8 cellular contexts compared by ENCODE assay signal in genomic region chrX:155027509-155028066, GRCh38.
DNase-seq lines count a peak whose midpoint lies in the region; ATAC-seq and TF ChIP-seq lines count a peak whose summit lies in the region.

No MANE protein-coding gene starts in this region.

- H3K27me3 ChIP-seq in Loucy (ENCODE audit: insufficient read depth, low read length, poor library complexity, severe bottlenecking) = no peaks in the 10 kb centered on the region
- no peaks in the 10 kb centered on the region for H3K27me3 ChIP-seq in WERI-Rb-1 (ENCODE audit: insufficient read depth, low read depth, severe bottlenecking)

- H3K9me3 Mint-ChIP-seq in nephron = peaks cover 11% of the 10 kb centered on the region

- H3K4me3 ChIP-seq in Loucy (ENCODE audit: low read length, poor library complexity, severe bottlenecking) = peak overlapping the region; percentile 100
- peak overlapping the region; percentile 98 for H3K4me3 ChIP-seq in WERI-Rb-1 (ENCODE audit: low read depth, low read length)

- ATAC-seq in GM19463 (IDR thresholded peaks at IDR 0.05; ENCODE audit: unreplicated experiment) (no peak), HG02588 (IDR thresholded peaks at IDR 0.05; ENCODE audit: unreplicated experiment) (no peak)

- H3K4me3 Mint-ChIP-seq in nephron = peak overlapping the region; percentile 86 to 95 (median 95)

- H3K27ac ChIP-seq in WERI-Rb-1 = peak overlapping the region; percentile 97

- peaks cover 4% of the 10 kb centered on the region for H3K36me3 Mint-ChIP-seq in nephron (ENCODE audit: low read depth)

- H4K20me1 ChIP-seq in Loucy (ENCODE audit: insufficient read depth, low read length, poor library complexity, severe bottlenecking) = no peaks in the 10 kb centered on the region

- peak overlapping the region; percentile 95 to 99 (median 98) for H3K27ac Mint-ChIP-seq in nephron

- TF ChIP-seq CTCF in Loucy (conservative IDR thresholded peaks at IDR 0.05; ENCODE audit: low read length) (no peak), WERI-Rb-1 (IDR thresholded peaks at IDR 0.05; ENCODE audit: low read depth, low read length) (no peak), nephron (IDR thresholded peaks at IDR 0.05; ENCODE audit: unreplicated experiment in 3 of 3) (no peak)

- peak overlapping the region; percentile 94 for H2AFZ ChIP-seq in Loucy (ENCODE audit: low read length)

- H3K9ac ChIP-seq in Loucy (ENCODE audit: low read depth, low read length, poor library complexity, severe bottlenecking) = peak overlapping the region; percentile 95

- peaks cover 11% of the 10 kb centered on the region for H3K4me1 ChIP-seq in Loucy (ENCODE audit: insufficient read depth, low read length, poor library complexity, severe bottlenecking)

- peaks cover 36% of the 10 kb centered on the region for H3K79me2 ChIP-seq in Loucy (ENCODE audit: insufficient read depth, low read length)

- H3K9me3 ChIP-seq in Loucy (ENCODE audit: insufficient read depth, low read depth, low read length) (no peaks in the 10 kb centered on the region), WERI-Rb-1 (ENCODE audit: severe bottlenecking) (no peaks in the 10 kb centered on the region)

- DNase-seq in DMS53 (lab: John Stamatoyannopoulos, UW) (peak; percentile 48), DMS53 treated with DMSO at 0.1 percent for 48 hours (lab: John Stamatoyannopoulos, UW; ENCODE audit: unreplicated experiment) (no peak), WERI-Rb-1 (no peak), fibroblast of gingiva (ENCODE audit: low read depth) (peak; percentile 87)

- H3K9me2 ChIP-seq in Loucy (replicated peaks; ENCODE audit: low read depth, low read length) = no peaks in the 10 kb centered on the region

- peak overlapping the region; percentile 97 for H3K4me2 ChIP-seq in Loucy (ENCODE audit: low read depth, low read length, poor library complexity, severe bottlenecking)

- peaks cover 7% of the 10 kb centered on the region for H3K4me1 Mint-ChIP-seq in nephron

- peaks cover 8% of the 10 kb centered on the region for H3F3A ChIP-seq in Loucy (ENCODE audit: low read depth)

- H3K36me3 ChIP-seq in Loucy (ENCODE audit: insufficient read depth, low read length) = no peaks in the 10 kb centered on the region
- H3K36me3 ChIP-seq in WERI-Rb-1 = no peaks in the 10 kb centered on the region

- H3K27me3 Mint-ChIP-seq in nephron (ENCODE audit: low read depth) = no peaks in the 10 kb centered on the region

Comparison
In these comparisons a context has a peak if more than half of its experiments do, and no peak if none do; other contexts are left out.
1. DNase-seq: peak in DMS53 (single experiment) and fibroblast of gingiva (single experiment); none in DMS53 treated with DMSO at 0.1 percent for 48 hours (single experiment) and WERI-Rb-1 (single experiment).